In the genomic region with DNA sequence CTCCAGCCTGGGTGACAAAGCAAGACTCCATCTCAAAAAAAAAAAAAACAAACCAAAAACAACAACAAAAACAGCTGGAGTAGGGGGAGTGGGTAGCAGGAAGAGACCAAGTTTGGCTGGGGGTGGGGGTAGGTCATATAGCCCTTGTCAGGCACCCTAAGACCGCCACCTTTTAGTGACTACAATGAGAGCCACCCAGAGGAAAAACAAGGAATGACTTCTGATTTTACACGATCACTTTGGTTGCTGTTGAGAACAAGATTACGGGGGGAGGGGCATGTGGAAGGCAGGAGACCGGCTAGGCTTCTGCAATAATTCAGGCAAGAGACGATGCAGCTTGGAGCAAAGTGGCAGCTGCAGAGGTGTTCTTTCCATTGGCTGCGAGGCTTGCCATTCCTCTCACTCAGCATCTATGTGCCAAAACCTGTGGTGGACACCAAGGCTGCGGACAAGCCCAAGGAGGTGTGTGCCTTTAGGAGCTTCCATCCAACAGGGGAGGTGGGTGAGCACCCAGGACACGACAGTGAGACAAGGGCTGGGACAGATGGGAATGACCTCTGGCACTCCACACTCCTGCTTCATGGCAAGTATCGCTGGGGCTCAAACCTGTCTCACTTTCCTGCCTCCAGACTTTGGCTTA, we compare ENCODE assay signal across 8 cellular contexts. TPM values are rescaled to one million over a fixed set of nuclear protein-coding genes. Genes with fewer than 3 reads are reported as not detected.
DNase-seq lines count a peak whose midpoint lies in the region; ATAC-seq, FAIRE-seq and TF ChIP-seq lines count a peak whose summit lies in the region.

No MANE protein-coding gene starts in this region.

- H3K4me1 Mint-ChIP-seq in activated CD4-positive, alpha-beta T cell treated with anti-CD3 and anti-CD28 coated beads for 36 hours: peaks cover 63% of the 10 kb centered on the region

- H3K4me1 ChIP-seq in neuron (ENCODE audit: insufficient read depth, low read length): peaks cover 48% of the 10 kb centered on the region

- H3K36me3 Mint-ChIP-seq in activated CD4-positive, alpha-beta T cell treated with anti-CD3 and anti-CD28 coated beads for 36 hours (ENCODE audit: low read depth): peaks cover 42% of the 10 kb centered on the region

- H3K4me3 ChIP-seq in bronchial epithelial cell (ENCODE audit: low read depth, low read length) (no peak overlapping the region), neuron (ENCODE audit: low read length) (peak overlapping the region; percentile 6)

- TF ChIP-seq CTCF in bronchial epithelial cell (IDR thresholded peaks at IDR 0.05; ENCODE audit: insufficient read depth, low read length, severe bottlenecking): peak; percentile 29

- DNase-seq in activated CD4-positive, alpha-beta T cell treated with anti-CD3 and anti-CD28 coated beads for 36 hours: no peak
- no peak for DNase-seq in activated CD4-positive, alpha-beta T cell treated with anti-CD3 and anti-CD28 coated beads for 48 hours
- DNase-seq in NCI-H69 (lab: John Stamatoyannopoulos, UW) (peak; percentile 51), bronchial epithelial cell (ENCODE audit: low read depth) (peak; percentile 47), amniotic stem cell (lab: John Stamatoyannopoulos, UW) (no peak), nucleus accumbens (lab: John Stamatoyannopoulos, UW) (no peak)

- POLR2A ChIA-PET in activated CD4-positive, alpha-beta T cell treated with anti-CD3 and anti-CD28 coated beads for 36 hours (lab: Charles Lee): interaction anchor here (0.8 to 2.1 kb wide), 4 partner anchors 8 to 513 kb away, joined by 3 to 11 read pairs (median 4); no protein-coding TSS in a partner anchor

- H2AFZ ChIP-seq in neuron (ENCODE audit: low read depth, low read length): no peak overlapping the region

- no peak for ATAC-seq in activated CD4-positive, alpha-beta T cell treated with anti-CD3 and anti-CD28 coated beads for 36 hours
- ATAC-seq in HG02981 (IDR thresholded peaks at IDR 0.05; ENCODE audit: unreplicated experiment): no peak

- CTCF ChIA-PET in activated CD4-positive, alpha-beta T cell treated with anti-CD3 and anti-CD28 coated beads for 36 hours (lab: Charles Lee): interaction anchor here (0.7 to 4.8 kb wide), 14 partner anchors 8 to 513 kb away, joined by 3 to 100 read pairs (median 4); a partner anchor contains a TSS

- H3K9me3 ChIP-seq in neuron (ENCODE audit: low read length): no peaks in the 10 kb centered on the region

- H3K9me3 Mint-ChIP-seq in activated CD4-positive, alpha-beta T cell treated with anti-CD3 and anti-CD28 coated beads for 36 hours (ENCODE audit: low read depth): no peaks in the 10 kb centered on the region

- H3K36me3 ChIP-seq in bronchial epithelial cell (ENCODE audit: control insufficient read depth, insufficient read depth, low read length) (peaks cover 11% of the 10 kb centered on the region), neuron (ENCODE audit: insufficient read depth, low read length) (peaks cover 18% of the 10 kb centered on the region)

- FAIRE-seq in bronchial epithelial cell (lab: Jason Lieb, UNC): no peak

- H3K27me3 ChIP-seq in bronchial epithelial cell (ENCODE audit: control insufficient read depth, insufficient read depth, low read length): no peaks in the 10 kb centered on the region
- H3K27me3 ChIP-seq in neuron (ENCODE audit: insufficient read depth, low read length): no peaks in the 10 kb centered on the region

- peak overlapping the region; percentile 53 for H3K27ac Mint-ChIP-seq in activated CD4-positive, alpha-beta T cell treated with anti-CD3 and anti-CD28 coated beads for 36 hours

- H3K4me3 Mint-ChIP-seq in activated CD4-positive, alpha-beta T cell treated with anti-CD3 and anti-CD28 coated beads for 36 hours: peak overlapping the region; percentile 98

- H3K27me3 Mint-ChIP-seq in activated CD4-positive, alpha-beta T cell treated with anti-CD3 and anti-CD28 coated beads for 36 hours: no peaks in the 10 kb centered on the region

- intact Hi-C loops in activated CD4-positive, alpha-beta T cell treated with anti-CD3 and anti-CD28 coated beads for 36 hours (cut with DNase I, micrococcal nuclease): loop anchor here (5.0 to 10.0 kb wide), 5 partner anchors 374 to 816 kb away; a partner anchor contains a TSS

RNA-seq across cellular contexts. Expression of a gene that starts 1.7 kb away (rescaled TPM):
- 10 to 100 TPM; 42.8 to 68.8 TPM for total RNA-seq in activated CD4-positive, alpha-beta T cell treated with anti-CD3 and anti-CD28 coated beads for 36 hours
- total RNA-seq in bronchial epithelial cell: 55.2 and 72.1 TPM in 2 replicates

RNA-seq across cellular contexts. Expression of a gene that starts 10.4 kb away (rescaled TPM):
- total RNA-seq in activated CD4-positive, alpha-beta T cell treated with anti-CD3 and anti-CD28 coated beads for 36 hours: 100 to 1,000 TPM; 580 to 680 TPM
- 410 and 516 TPM in 2 replicates for total RNA-seq in bronchial epithelial cell

RNA-seq across cellular contexts. Expression of a gene that starts 28.7 kb away (rescaled TPM):
- total RNA-seq in activated CD4-positive, alpha-beta T cell treated with anti-CD3 and anti-CD28 coated beads for 36 hours: 10 to 100 TPM; 43.2 to 44.9 TPM
- total RNA-seq in bronchial epithelial cell: 23.7 and 25.6 TPM in 2 replicates

RNA-seq across cellular contexts. Expression of a gene that starts 39.7 kb away (rescaled TPM):
- total RNA-seq in activated CD4-positive, alpha-beta T cell treated with anti-CD3 and anti-CD28 coated beads for 36 hours: under 1 TPM; 0.37 to 0.39 TPM
- total RNA-seq in bronchial epithelial cell: not detected in 2 replicates

Comparison
In these comparisons a context has a peak if more than half of its experiments do, and no peak if none do; other contexts are left out.
1. DNase-seq: peak in NCI-H69 (single experiment) and bronchial epithelial cell (single experiment); none in activated CD4-positive, alpha-beta T cell treated with anti-CD3 and anti-CD28 coated beads for 36 hours (single experiment), activated CD4-positive, alpha-beta T cell treated with anti-CD3 and anti-CD28 coated beads for 48 hours (single experiment), amniotic stem cell (single experiment) and nucleus accumbens (0 of 56).